Comparison of ENCODE assay signal across 24 cellular contexts in the genomic region with DNA sequence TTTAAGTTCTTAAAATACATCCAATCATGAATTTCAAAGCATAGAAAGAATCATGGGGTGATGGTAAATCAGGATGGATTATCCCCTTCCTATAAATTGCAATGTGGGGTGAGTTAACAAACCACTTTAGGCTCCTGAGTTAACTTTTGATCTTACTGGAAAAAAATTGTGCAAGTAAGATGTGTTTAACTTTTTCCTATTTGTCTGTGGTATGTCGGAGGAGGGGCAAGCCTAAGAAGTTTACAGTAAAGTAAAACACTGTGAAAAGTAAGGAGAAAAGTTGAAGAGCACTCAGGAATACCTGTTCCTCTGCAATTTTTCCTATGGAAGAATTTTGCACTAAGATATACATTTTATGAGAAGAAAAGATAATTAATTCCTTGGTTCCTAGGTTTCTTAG. TPM values are rescaled to one million over a fixed set of nuclear protein-coding genes. Genes with fewer than 3 reads are reported as not detected.
DNase-seq lines count a peak whose midpoint lies in the region; ATAC-seq, FAIRE-seq and TF ChIP-seq lines count a peak whose summit lies in the region.
"Had no signal": no experiment of that assay in that cellular context is flagged by ENCODE, and none has a peak within 500 bp of the region (broad histone marks: within the 10 kb centered on the region; RNA-seq: fewer than 3 reads in every experiment).

No MANE protein-coding gene starts in this region.

- H3K4me1 ChIP-seq in heart left ventricle: peaks cover 0 to 20% (median 12%) of the 10 kb centered on the region in 12 donors
- H3K4me1 ChIP-seq in mammary epithelial cell (ENCODE audit: insufficient read depth, low read length): peaks cover 15% of the 10 kb centered on the region
- peaks cover 0 to 20% of the 10 kb centered on the region in 2 donors for H3K4me1 ChIP-seq in left lung
- H3K4me1 ChIP-seq: esophagus squamous epithelium had no signal

- H3K9me3 ChIP-seq in heart left ventricle (no peaks in the 10 kb centered on the region), mammary epithelial cell (replicated peaks; ENCODE audit: insufficient read depth, low read length) (no peaks in the 10 kb centered on the region), left lung (no peaks in the 10 kb centered on the region)
- H3K9me3 ChIP-seq: BLaER1 treated with 17β-estradiol and CSF1 and Interleukin-3, amounts not matched to agents 10 nM and 100 nM; body of pancreas; esophagus squamous epithelium; MG63 had no signal

- ATAC-seq in heart left ventricle: no peak
- no peak for ATAC-seq in left cardiac atrium
- ATAC-seq in left lung: peak; percentile 63
- ATAC-seq: activated T-helper 17 cell treated with anti-CD3 and anti-CD28 coated beads, Interleukin-2, amount 50 U/mL, for 72 hours; body of pancreas; effector memory CD8-positive, alpha-beta T cell; left lobe of liver had no signal

- intact Hi-C loops in heart left ventricle (cut with DNase I) (no loop called here), left cardiac atrium (cut with DNase I) (no loop called here), mammary epithelial cell (cut with micrococcal nuclease) (no loop called here), left lung (cut with DNase I) (no loop called here)

- H3K79me2 ChIP-seq in mammary epithelial cell (ENCODE audit: insufficient read depth, low read length): no peaks in the 10 kb centered on the region

- dilution Hi-C loops in mammary epithelial cell (cut with HindIII; ENCODE audit: low sequenced_read_pairs): no loop called here

- in situ Hi-C loops in mammary epithelial cell (cut with MboI; ENCODE audit: low sequenced_read_pairs in 2 of 2): no loop called here

- H3K4me2 ChIP-seq in mammary epithelial cell (ENCODE audit: insufficient read depth, low read depth, low read length): peak overlapping the region; percentile 61
- H3K4me2 ChIP-seq: BLaER1 treated with 17β-estradiol and CSF1 and Interleukin-3, amounts not matched to agents 10 nM and 100 nM had no signal

- H3K9ac ChIP-seq in mammary epithelial cell (ENCODE audit: insufficient read depth, low read length): no peak overlapping the region
- H3K9ac ChIP-seq: BLaER1 treated with 17β-estradiol and CSF1 and Interleukin-3, amounts not matched to agents 10 nM and 100 nM had no signal

- H4K20me1 ChIP-seq in mammary epithelial cell (ENCODE audit: insufficient read depth, low read length): no peaks in the 10 kb centered on the region
- H4K20me1 ChIP-seq: BLaER1 treated with 17β-estradiol and CSF1 and Interleukin-3, amounts not matched to agents 10 nM and 100 nM had no signal

- CTCF ChIA-PET in mammary epithelial cell (lab: Charles Lee; ENCODE audit: low non-redundant PET): no interaction called here

- peak overlapping the region; percentile 58 for H2AFZ ChIP-seq in mammary epithelial cell (ENCODE audit: low read depth, low read length)

- no peak for FAIRE-seq in frontal cortex (lab: Jason Lieb, UNC)
- FAIRE-seq: colon, small intestine had no signal

- no peaks in the 10 kb centered on the region for H3K36me3 ChIP-seq in heart left ventricle
- H3K36me3 ChIP-seq in mammary epithelial cell (ENCODE audit: insufficient read depth, low read length): no peaks in the 10 kb centered on the region
- no peaks in the 10 kb centered on the region for H3K36me3 ChIP-seq in left lung
- H3K36me3 ChIP-seq: BLaER1 treated with 17β-estradiol and CSF1 and Interleukin-3, amounts not matched to agents 10 nM and 100 nM; esophagus squamous epithelium; MG63; WERI-Rb-1 had no signal

- 87 to 96% (median 89%) methylated on average over 1 of the region's 1 CpG for WGBS in heart left ventricle, 4 donors
- 100% methylated on average over 1 of the region's 1 CpG for WGBS in mammary epithelial cell (ENCODE audit: low coverage, missing lambda C conversion rate)

- H3K4me3 ChIP-seq in heart left ventricle: no peak overlapping the region
- no peak overlapping the region for H3K4me3 ChIP-seq in mammary epithelial cell (replicated peaks in 1 of 3; ENCODE audit: insufficient read depth in 1 of 3, low read depth in 2 of 3, low read length in 3 of 3)
- no peak overlapping the region for H3K4me3 ChIP-seq in left lung
- H3K4me3 ChIP-seq: BLaER1 treated with 17β-estradiol and CSF1 and Interleukin-3, amounts not matched to agents 10 nM and 100 nM; body of pancreas; esophagus squamous epithelium; MG63 had no signal

- TF ChIP-seq POLR2A in heart left ventricle (IDR thresholded peaks at IDR 0.05): no peak

- H3K27ac ChIP-seq in heart left ventricle (peak overlapping the region in 9 of 12 donors; percentile 0 to 72 (median 44)), mammary epithelial cell (ENCODE audit: insufficient read depth, low read depth, low read length) (peak overlapping the region; percentile 0), left lung (peak overlapping the region in 1 of 2 donors; percentile 49)
- H3K27ac ChIP-seq: BLaER1 treated with 17β-estradiol and CSF1 and Interleukin-3, amounts not matched to agents 10 nM and 100 nM; body of pancreas; esophagus squamous epithelium; WERI-Rb-1 had no signal

- no peak for DNase-seq in heart left ventricle
- no peak for DNase-seq in left cardiac atrium
- DNase-seq in mammary epithelial cell: no peak
- DNase-seq in left lung: no peak
- no peak for DNase-seq in SHP77 (lab: John Stamatoyannopoulos, UW)
- DNase-seq in NCI-H2196 (lab: John Stamatoyannopoulos, UW; ENCODE audit: unreplicated experiment): no peak
- no peak for DNase-seq in kidney tubule cell (ENCODE audit: low spot score)
- DNase-seq in frontal cortex (ENCODE audit: low spot score in 2 of 2): no peak
- DNase-seq: 8988T; body of pancreas; Calu3; effector memory CD8-positive, alpha-beta T cell; esophagus squamous epithelium; GOT3; MG63; NCI-H1417 treated with DMSO at 0.1 percent for 48 hours; NCI-H510A treated with DMSO at 0.1 percent for 48 hours; small intestine; stimulated activated naive CD4-positive, alpha-beta T cell treated with Interleukin-2 at 50 U/mL for 16 hours; WERI-Rb-1 had no signal

- H3K27me3 ChIP-seq in heart left ventricle: no peaks in the 10 kb centered on the region
- H3K27me3 ChIP-seq in mammary epithelial cell (ENCODE audit: insufficient read depth, low read length): no peaks in the 10 kb centered on the region
- H3K27me3 ChIP-seq in left lung: no peaks in the 10 kb centered on the region
- H3K27me3 ChIP-seq: BLaER1 treated with 17β-estradiol and CSF1 and Interleukin-3, amounts not matched to agents 10 nM and 100 nM; body of pancreas; esophagus squamous epithelium; MG63 had no signal

- no peak for TF ChIP-seq CTCF in heart left ventricle (IDR thresholded peaks at IDR 0.05)
- no peak for TF ChIP-seq CTCF in mammary epithelial cell (conservative IDR thresholded peaks at IDR 0.05 in 1 of 2, IDR thresholded peaks at IDR 0.05 in 1 of 2; ENCODE audit: extremely low read depth in 1 of 2, insufficient read depth in 1 of 2, low read depth in 1 of 2, low read length in 2 of 2)
- TF ChIP-seq CTCF in left lung (IDR thresholded peaks at IDR 0.05): no peak

- BruUV-seq in mammary epithelial cell (replicated peaks; lab: Mats Ljungman, UMichigan): no TSS peak

RNA-seq across cellular contexts. Expression of a gene that starts 44.4 kb away (rescaled TPM):
- total RNA-seq in heart left ventricle (10 to 100 TPM in 6 of 9 donors, 1 to 10 TPM in 3; 5.4 to 21.0 (median 10.4) TPM), left cardiac atrium (10 to 100 TPM; 10.1 to 14.5 TPM), mammary epithelial cell (10 to 100 TPM in 1 of 2 donors, 1 to 10 TPM in 1; 7.6 to 11.2 TPM), left lung (10 to 100 TPM; 21.4 to 26.3 TPM), frontal cortex (64.8 TPM)
- polyA plus RNA-seq in heart left ventricle (1 to 10 TPM; 5.4 to 9.3 TPM), mammary epithelial cell (4.2 TPM)
- 2.5 TPM for polyA minus RNA-seq in mammary epithelial cell
